Comparison of ENCODE assay signal across 1 cellular context in genomic region chr19:49431330-49431749, GRCh38.
TF ChIP-seq lines count a peak whose summit lies in the region.

No MANE protein-coding gene starts in this region.

TF ChIP-seq in K562, 482 proteins besides CTCF, POLR2A, EP300 and RAD21 (continues in another document):
- TF ChIP-seq HDAC2 (IDR thresholded peaks at IDR 0.05) = no peak
- no peak for TF ChIP-seq DMBX1 (CRISPR knock-in tag; IDR thresholded peaks at IDR 0.05; ENCODE audit: borderline replicate concordance)
- no peak for TF ChIP-seq COPS2 (conservative IDR thresholded peaks at IDR 0.05)
- TF ChIP-seq PHF8 (IDR thresholded peaks at IDR 0.05; ENCODE audit: borderline replicate concordance, low read length) = peak; percentile 59; the same call in 1 of the 2 replicates
- TF ChIP-seq ZNF384 (IDR thresholded peaks at IDR 0.05; ENCODE audit: low read depth, low read length) = no peak
- no peak for TF ChIP-seq FOXM1 (IDR thresholded peaks at IDR 0.05; ENCODE audit: low read depth)
- TF ChIP-seq FOXM1 (CRISPR knock-in tag; IDR thresholded peaks at IDR 0.05; ENCODE audit: low read depth) = no peak
- TF ChIP-seq EZH2 (IDR thresholded peaks at IDR 0.05; ENCODE audit: borderline replicate concordance, low read depth, low read length) = no peak
- TF ChIP-seq HOXB6 (CRISPR knock-in tag; IDR thresholded peaks at IDR 0.05; ENCODE audit: borderline replicate concordance) = no peak
- no peak for TF ChIP-seq ETV6 (IDR thresholded peaks at IDR 0.05; ENCODE audit: borderline replicate concordance in 1 of 2, low read depth in 2 of 2, low read length in 1 of 2)
- no peak for TF ChIP-seq ETV6 (CRISPR knock-in tag; IDR thresholded peaks at IDR 0.05; ENCODE audit: borderline replicate concordance)
- TF ChIP-seq ZBTB17 (CRISPR knock-in tag; IDR thresholded peaks at IDR 0.05) = no peak
- no peak for TF ChIP-seq CHCHD3 (CRISPR knock-in tag; IDR thresholded peaks at IDR 0.05)
- no peak for TF ChIP-seq REST (CRISPR knock-in tag; IDR thresholded peaks at IDR 0.05; ENCODE audit: low read depth)
- peak in 1 of 2 experiments; percentile 42; a peak in 1 of 4 replicates for TF ChIP-seq HDAC1 (IDR thresholded peaks at IDR 0.05)
- TF ChIP-seq E2F6 (IDR thresholded peaks at IDR 0.05; ENCODE audit: borderline replicate concordance in 1 of 2, extremely low read depth in 1 of 2, insufficient read depth in 1 of 2, insufficient read length in 1 of 2, low read depth in 1 of 2, low read length in 1 of 2, poor library complexity in 1 of 2, severe bottlenecking in 1 of 2) = peak in 1 of 2 experiments; percentile 51
- no peak for TF ChIP-seq CHD4 (IDR thresholded peaks at IDR 0.05; ENCODE audit: insufficient read depth, insufficient replicate concordance, low read depth, low read length, poor library complexity, severe bottlenecking)
- no peak for TF ChIP-seq FUS (optimal IDR thresholded peaks at IDR 0.05; ENCODE audit: low read depth, low read length)
- TF ChIP-seq TOE1 (IDR thresholded peaks at IDR 0.05; ENCODE audit: borderline replicate concordance) = no peak
- no peak for TF ChIP-seq TOE1 (CRISPR knock-in tag; IDR thresholded peaks at IDR 0.05; ENCODE audit: borderline replicate concordance, low read depth)
- no peak for TF ChIP-seq ZNF830 (CRISPR knock-in tag; IDR thresholded peaks at IDR 0.05)
- TF ChIP-seq HEY1 (CRISPR knock-in tag; IDR thresholded peaks at IDR 0.05; ENCODE audit: borderline replicate concordance) = no peak
- TF ChIP-seq ATF6 (CRISPR knock-in tag; IDR thresholded peaks at IDR 0.05) = no peak
- 0 out of 2 replicates have a peak, but pooled peaks have one; percentile 54 for TF ChIP-seq AFF4 (CRISPR knock-in tag; IDR thresholded peaks at IDR 0.05)
- TF ChIP-seq MYBL2 (IDR thresholded peaks at IDR 0.05; ENCODE audit: low read depth) = no peak
- TF ChIP-seq MYBL2 (CRISPR knock-in tag; IDR thresholded peaks at IDR 0.05; ENCODE audit: borderline replicate concordance) = no peak
- TF ChIP-seq ZNF592 (IDR thresholded peaks at IDR 0.05) = no peak
- peak; percentile 81 for TF ChIP-seq POLR2G (IDR thresholded peaks at IDR 0.05; ENCODE audit: low read depth, low read length)
- no peak for TF ChIP-seq ARNT (IDR thresholded peaks at IDR 0.05)
- TF ChIP-seq PRDM10 (IDR thresholded peaks at IDR 0.05; ENCODE audit: partially characterized antibody) = peak; percentile 86
- TF ChIP-seq ZNF609 (CRISPR knock-in tag; IDR thresholded peaks at IDR 0.05; ENCODE audit: borderline replicate concordance) = no peak
- TF ChIP-seq ATF1 (CRISPR knock-in tag; IDR thresholded peaks at IDR 0.05) = no peak
- TF ChIP-seq ATF1 (tag; IDR thresholded peaks at IDR 0.05) = no peak; the same call in none of the 2 replicates
- no peak for TF ChIP-seq ZKSCAN8 (CRISPR knock-in tag; IDR thresholded peaks at IDR 0.05)
- TF ChIP-seq MCM3 (IDR thresholded peaks at IDR 0.05) = no peak
- TF ChIP-seq RBM34 (IDR thresholded peaks at IDR 0.05; ENCODE audit: borderline replicate concordance, insufficient read depth, low read length) = no peak
- TF ChIP-seq E2F3 (CRISPR knock-in tag; IDR thresholded peaks at IDR 0.05) = no peak
